Comparison of ENCODE assay signal across 23 cellular contexts in the genomic region with DNA sequence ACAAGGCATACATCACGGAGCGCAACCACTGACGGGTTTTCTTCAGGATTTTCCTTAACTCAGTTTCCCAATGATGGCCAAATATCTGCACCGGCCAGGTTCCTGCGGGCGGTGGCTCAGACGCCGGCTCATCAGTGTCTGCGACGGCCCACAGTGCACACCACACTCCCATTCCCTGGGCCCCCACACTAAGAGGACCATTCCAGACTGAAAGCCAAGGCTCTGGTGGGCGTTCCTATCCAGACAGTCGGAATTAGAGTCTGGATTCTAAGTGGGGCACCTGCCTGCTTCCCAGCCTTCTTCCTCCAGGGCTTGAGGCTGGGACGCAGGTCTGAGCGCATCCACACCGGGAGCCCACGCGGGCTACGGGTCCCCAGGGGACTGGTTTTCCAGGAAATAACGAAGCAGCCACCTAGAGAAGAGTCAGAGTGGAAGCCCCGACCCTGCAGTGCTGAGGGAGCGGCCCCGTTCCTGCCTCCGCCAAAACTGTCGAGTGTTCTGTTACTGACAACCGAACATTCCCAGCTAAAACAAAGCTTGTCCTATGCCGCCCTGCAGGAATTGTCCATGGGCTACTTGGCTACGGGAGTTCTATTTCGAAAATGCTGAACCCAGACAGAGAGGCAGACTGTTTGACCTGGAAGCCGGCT.
DNase-seq lines count a peak whose midpoint lies in the region; ATAC-seq, FAIRE-seq and TF ChIP-seq lines count a peak whose summit lies in the region.
"Had no signal": no experiment of that assay in that cellular context is flagged by ENCODE, and none has a peak within 500 bp of the region (broad histone marks: within the 10 kb centered on the region; RNA-seq: fewer than 3 reads in every experiment).

No MANE protein-coding gene starts in this region.

- no peak for FAIRE-seq in RCC 7860 (lab: Jason Lieb, UNC)
- FAIRE-seq: GM12878, GM19239, HepG2 had no signal

- H3K9me3 Mint-ChIP-seq in endodermal cell (no peaks in the 10 kb centered on the region), osteocyte (ENCODE audit: unreplicated experiment) (no peaks in the 10 kb centered on the region)
- peaks cover 0 to 2% (median 0%) of the 10 kb centered on the region in 9 donors for H3K9me3 Mint-ChIP-seq in naive thymus-derived CD8-positive, alpha-beta T cell

- DNase-seq in cardiac septum (ENCODE audit: low spot score) (peak; percentile 46), right cardiac atrium (no peak), HCT116 (ENCODE audit: low read depth, low spot score) (no peak), endodermal cell (peak; percentile 28), osteocyte (ENCODE audit: extremely low spot score, unreplicated experiment) (peak; percentile 73), RCC 7860 (ENCODE audit: low spot score) (no peak)
- DNase-seq in naive thymus-derived CD8-positive, alpha-beta T cell = no peak
- no peak for DNase-seq in activated naive CD4-positive, alpha-beta T cell (lab: John Stamatoyannopoulos, UW)
- DNase-seq: BE2C; C1 segment of cervical spinal cord; CD4-positive, CD25-positive, alpha-beta regulatory T cell; CD8-positive, alpha-beta memory T cell; COR-L47; DMS 273 treated with DMSO at 0.1 percent for 48 hours; DMS53; DND-41; EL; HCEC 1CT; HFFc6 had no signal

- H3K79me2 ChIP-seq in HCT116 (ENCODE audit: insufficient read depth, low read length) = no peaks in the 10 kb centered on the region

- TF ChIP-seq CTCF in HCT116 (IDR thresholded peaks at IDR 0.05 in 2 of 3, conservative IDR thresholded peaks at IDR 0.05 in 1 of 3; ENCODE audit: borderline replicate concordance in 1 of 3, insufficient read depth in 1 of 3, low read depth in 2 of 3, low read length in 2 of 3) (no peak), endodermal cell (conservative IDR thresholded peaks at IDR 0.05) (no peak), osteocyte (IDR thresholded peaks at IDR 0.05) (no peak)

- no peak overlapping the region for H2AFZ ChIP-seq in HCT116 (ENCODE audit: low read depth, low read length, poor library complexity, severe bottlenecking)

- H3K27ac Mint-ChIP-seq in endodermal cell = no peak overlapping the region
- no peak overlapping the region for H3K27ac Mint-ChIP-seq in osteocyte (ENCODE audit: unreplicated experiment)
- H3K27ac Mint-ChIP-seq in naive thymus-derived CD8-positive, alpha-beta T cell = no peak overlapping the region
- H3K27ac Mint-ChIP-seq: CD4-positive, CD25-positive, alpha-beta regulatory T cell; HFFc6 had no signal

- no TSS peak for BruUV-seq in HCT116 (replicated peaks; lab: Mats Ljungman, UMichigan)

- WGBS in right cardiac atrium = 83% methylated on average over 29 of the region's 29 CpGs
- WGBS in endodermal cell (ENCODE audit: insufficient coverage in 1 of 2, insufficient read length in 1 of 2), 2 experiments = 91 to 93% methylated on average over 28 to 29 of the region's 29 CpGs

- POLR2A ChIA-PET in HCT116 (lab: Charles Lee) = no interaction called here
- POLR2A ChIA-PET in naive thymus-derived CD8-positive, alpha-beta T cell (lab: Charles Lee) = no interaction called here

- H3K27me3 ChIP-seq in right cardiac atrium (ENCODE audit: control insufficient read depth, insufficient read depth) (no peaks in the 10 kb centered on the region), HCT116 (ENCODE audit: insufficient read depth, low read length) (no peaks in the 10 kb centered on the region; the same call in 1 of the 2 replicates), endodermal cell (ENCODE audit: control insufficient read depth, insufficient read depth, low read length, poor library complexity, severe bottlenecking) (no peaks in the 10 kb centered on the region)
- H3K27me3 ChIP-seq: BE2C had no signal

- H3K9me3 ChIP-seq in right cardiac atrium (ENCODE audit: control insufficient read depth, low read length) (no peaks in the 10 kb centered on the region), HCT116 (ENCODE audit: control insufficient read depth in 1 of 2, insufficient read depth in 1 of 2, low read depth in 1 of 2, low read length in 2 of 2) (peaks cover 0 to 4% of the 10 kb centered on the region in 2 experiments; a peak in 1 of 4 replicates), endodermal cell (ENCODE audit: control insufficient read depth, low read length) (no peaks in the 10 kb centered on the region)
- H3K9me3 ChIP-seq: BE2C had no signal

- TF ChIP-seq POLR2A in HCT116 (IDR thresholded peaks at IDR 0.05; ENCODE audit: borderline replicate concordance, extremely low read depth, insufficient read depth, insufficient read length) = no peak

- H3K9ac ChIP-seq in HCT116 (ENCODE audit: low read length) (no peak overlapping the region), endodermal cell (ENCODE audit: extremely low read depth, low read length, poor library complexity, severe bottlenecking) (no peak overlapping the region)

- RAD21 ChIA-PET in HCT116 (lab: Charles Lee; ENCODE audit: low non-redundant PET in 1 of 2, low total read pairs in 2 of 2, uncharacterized antibody in 2 of 2, unreplicated experiment in 2 of 2) = no interaction called here

- H3K4me2 ChIP-seq in HCT116 (ENCODE audit: low read length) = peak overlapping the region; percentile 22; the same call in 1 of the 2 replicates

- H3K9me2 ChIP-seq in HCT116 (ENCODE audit: insufficient read depth) = no peaks in the 10 kb centered on the region

- H3K4me3 ChIP-seq in right cardiac atrium (ENCODE audit: low read length) (no peak overlapping the region), HCT116 (replicated peaks in 1 of 2; ENCODE audit: low read depth in 1 of 2, low read length in 2 of 2) (no peak overlapping the region), endodermal cell (ENCODE audit: low read length) (no peak overlapping the region)
- H3K4me3 ChIP-seq: GM12878 had no signal

- no peaks in the 10 kb centered on the region for H3K4me1 Mint-ChIP-seq in endodermal cell
- peaks cover 19% of the 10 kb centered on the region for H3K4me1 Mint-ChIP-seq in osteocyte (ENCODE audit: unreplicated experiment)
- peaks cover 0 to 5% (median 0%) of the 10 kb centered on the region in 4 donors for H3K4me1 Mint-ChIP-seq in naive thymus-derived CD8-positive, alpha-beta T cell
- H3K4me1 Mint-ChIP-seq: CD8-positive, alpha-beta memory T cell; IgD-negative memory B cell had no signal

- H3K36me3 ChIP-seq in HCT116 (ENCODE audit: control insufficient read depth in 1 of 2, insufficient read depth in 2 of 2, low read length in 2 of 2) (no peaks in the 10 kb centered on the region), endodermal cell (ENCODE audit: control insufficient read depth, insufficient read depth, low read length) (no peaks in the 10 kb centered on the region)
- H3K36me3 ChIP-seq: BE2C had no signal

- no peaks in the 10 kb centered on the region for H3K27me3 Mint-ChIP-seq in endodermal cell (ENCODE audit: insufficient read depth)
- peaks cover 3% of the 10 kb centered on the region for H3K27me3 Mint-ChIP-seq in osteocyte (ENCODE audit: unreplicated experiment)
- H3K27me3 Mint-ChIP-seq in naive thymus-derived CD8-positive, alpha-beta T cell = peaks cover 0 to 4% (median 0%) of the 10 kb centered on the region in 5 donors
- H3K27me3 Mint-ChIP-seq: IgD-negative memory B cell had no signal

- no peak overlapping the region for H3K4me3 Mint-ChIP-seq in endodermal cell
- no peak overlapping the region for H3K4me3 Mint-ChIP-seq in osteocyte (ENCODE audit: unreplicated experiment)
- no peak overlapping the region for H3K4me3 Mint-ChIP-seq in naive thymus-derived CD8-positive, alpha-beta T cell
- H3K4me3 Mint-ChIP-seq: CD4-positive, CD25-positive, alpha-beta regulatory T cell; CD8-positive, alpha-beta memory T cell; HFFc6; IgD-negative memory B cell had no signal

- H3K4me1 ChIP-seq in right cardiac atrium (ENCODE audit: control insufficient read depth, insufficient read depth, low read length) = no peaks in the 10 kb centered on the region
- H3K4me1 ChIP-seq in HCT116 (ENCODE audit: control insufficient read depth in 1 of 2, insufficient read depth in 2 of 2, low read length in 2 of 2) = peaks cover 0 to 27% of the 10 kb centered on the region in 2 experiments; a peak in 2 of 4 replicates
- H3K4me1 ChIP-seq in endodermal cell (ENCODE audit: control insufficient read depth, insufficient read depth, low read length) = no peaks in the 10 kb centered on the region
- H3K4me1 ChIP-seq: BE2C had no signal

- CTCF ChIA-PET in HCT116 (lab: Charles Lee) = no interaction called here

- H3K27ac ChIP-seq in right cardiac atrium (ENCODE audit: low read length) (no peak overlapping the region), HCT116 (ENCODE audit: low read depth, low read length) (no peak overlapping the region), endodermal cell (ENCODE audit: low read depth, low read length) (no peak overlapping the region)

- ATAC-seq in right cardiac atrium = no peak
- ATAC-seq in HCT116 = no peak
- no peak for ATAC-seq in naive thymus-derived CD8-positive, alpha-beta T cell
- ATAC-seq: GM12878, HepG2 had no signal

- no peak for TF ChIP-seq RAD21 in HCT116 (IDR thresholded peaks at IDR 0.05; ENCODE audit: low read depth)

- H3K36me3 Mint-ChIP-seq in endodermal cell (ENCODE audit: low read depth) (no peaks in the 10 kb centered on the region), osteocyte (ENCODE audit: unreplicated experiment) (no peaks in the 10 kb centered on the region)
- H3K36me3 Mint-ChIP-seq in naive thymus-derived CD8-positive, alpha-beta T cell = no peaks in the 10 kb centered on the region
- H3K36me3 Mint-ChIP-seq: CD4-positive, CD25-positive, alpha-beta regulatory T cell; CD8-positive, alpha-beta memory T cell; IgD-negative memory B cell had no signal

- no peaks in the 10 kb centered on the region for H4K20me1 ChIP-seq in HCT116 (ENCODE audit: insufficient read depth)

- intact Hi-C loops in cardiac septum (cut with DNase I) (no loop called here), right cardiac atrium (cut with DNase I) (no loop called here), HCT116 (cut with micrococcal nuclease) (no loop called here)

TF ChIP-seq in HCT116, 20 proteins besides CTCF, POLR2A, EP300 and RAD21:
- no peak for TF ChIP-seq YY1 (IDR thresholded peaks at IDR 0.05; ENCODE audit: extremely low read depth, insufficient replicate concordance, low read depth, low read length)

Comparison
In these comparisons a context has a peak if more than half of its experiments do, and no peak if none do; other contexts are left out.
1. DNase-seq: peak in cardiac septum (single experiment), endodermal cell (single experiment) and osteocyte (single experiment); none in right cardiac atrium (0 of 3), HCT116 (single experiment), RCC 7860 (single experiment), naive thymus-derived CD8-positive, alpha-beta T cell (0 of 10) and activated naive CD4-positive, alpha-beta T cell (0 of 4).